In genomic region chr12:122876724-122877123, GRCh38 we compare ENCODE assay signal across 16 cellular contexts. TPM values are rescaled to one million over a fixed set of nuclear protein-coding genes. Genes with fewer than 3 reads are reported as not detected.
DNase-seq lines count a peak whose midpoint lies in the region; ATAC-seq and TF ChIP-seq lines count a peak whose summit lies in the region.
"Had no signal": no experiment of that assay in that cellular context is flagged by ENCODE, and none has a peak within 500 bp of the region (broad histone marks: within the 10 kb centered on the region; RNA-seq: fewer than 3 reads in every experiment).

No MANE protein-coding gene starts in this region.

- H3K36me3 Mint-ChIP-seq in CD8-positive, alpha-beta memory T cell, result peaks cover 0 to 36% (median 5%) of the 10 kb centered on the region in 3 donors
- no peaks in the 10 kb centered on the region for H3K36me3 Mint-ChIP-seq in natural killer cell

- DNase-seq in CD8-positive, alpha-beta memory T cell, result no peak
- peak; percentile 30 for DNase-seq in NCI-H146 (lab: John Stamatoyannopoulos, UW)
- peak; percentile 72 for DNase-seq in choroid plexus epithelial cell (ENCODE audit: low read depth)
- DNase-seq in natural killer cell, result no peak
- no peak for DNase-seq in Peyer's patch
- DNase-seq: activated CD4-positive, alpha-beta T cell treated with anti-CD3 and anti-CD28 coated beads, Interleukin-2, amount 50 U/mL, for 48 hours; aorta; DMS53; Karpas-422; left lung; NCI-H1436 treated with DMSO at 0.1 percent for 48 hours; SK-N-SH had no signal

- H3K27me3 ChIP-seq in CD8-positive, alpha-beta memory T cell (ENCODE audit: insufficient read depth, low read length, poor library complexity, severe bottlenecking), result no peaks in the 10 kb centered on the region
- no peaks in the 10 kb centered on the region for H3K27me3 ChIP-seq in Peyer's patch
- H3K27me3 ChIP-seq: hepatocyte, left lung, suprapubic skin had no signal

- H3K27ac Mint-ChIP-seq in CD8-positive, alpha-beta memory T cell, result peak overlapping the region in 6 of 8 donors; percentile 2 to 95 (median 70)
- peak overlapping the region; percentile 81 to 88 for H3K27ac Mint-ChIP-seq in natural killer cell

- no peaks in the 10 kb centered on the region for H3K9me3 ChIP-seq in CD8-positive, alpha-beta memory T cell (ENCODE audit: low read length)
- H3K9me3 ChIP-seq in Peyer's patch, result no peaks in the 10 kb centered on the region
- H3K9me3 ChIP-seq: left lung, SK-N-SH, suprapubic skin had no signal

- peaks cover 91 to 97% (median 96%) of the 10 kb centered on the region in 3 donors for H3K4me1 Mint-ChIP-seq in CD8-positive, alpha-beta memory T cell
- H3K4me1 Mint-ChIP-seq in natural killer cell, result peaks cover 95% of the 10 kb centered on the region in 2 donors

- TF ChIP-seq POLR2A in Peyer's patch (IDR thresholded peaks at IDR 0.05), result no peak
- no peak for TF ChIP-seq POLR2A in GM18505 (IDR thresholded peaks at IDR 0.05; ENCODE audit: borderline replicate concordance, extremely low read depth, insufficient read depth, insufficient read length)

- H3K9me3 Mint-ChIP-seq in CD8-positive, alpha-beta memory T cell, result no peaks in the 10 kb centered on the region
- H3K9me3 Mint-ChIP-seq in natural killer cell, result no peaks in the 10 kb centered on the region

- TF ChIP-seq CTCF in choroid plexus epithelial cell (conservative IDR thresholded peaks at IDR 0.05; ENCODE audit: low read depth, low read length), result no peak
- TF ChIP-seq CTCF in natural killer cell (IDR thresholded peaks at IDR 0.05), result no peak
- no peak for TF ChIP-seq CTCF in Peyer's patch (IDR thresholded peaks at IDR 0.05)

- ATAC-seq in natural killer cell (no peak), GM19324 (IDR thresholded peaks at IDR 0.05; ENCODE audit: low FRiP score, unreplicated experiment) (no peak), GM18505 (IDR thresholded peaks at IDR 0.05; ENCODE audit: unreplicated experiment) (no peak)
- ATAC-seq: left lung had no signal

- POLR2A ChIA-PET in CD8-positive, alpha-beta memory T cell (lab: Charles Lee), result interaction anchor here (2.8 kb wide), 1 partner anchor 22 kb away, joined by 11 read pairs; no protein-coding TSS in a partner anchor

- intact Hi-C loops in natural killer cell (cut with micrococcal nuclease), result no loop called here

- H3K4me1 ChIP-seq in CD8-positive, alpha-beta memory T cell (ENCODE audit: insufficient read depth, low read length), result peaks cover 78% of the 10 kb centered on the region
- peaks cover 0 to 59% (median 9%) of the 10 kb centered on the region in 4 donors for H3K4me1 ChIP-seq in Peyer's patch

- no peak overlapping the region for H3K4me3 ChIP-seq in CD8-positive, alpha-beta memory T cell (ENCODE audit: low read length)
- H3K4me3 ChIP-seq in choroid plexus epithelial cell (ENCODE audit: low read depth, low read length) (no peak overlapping the region), Peyer's patch (no peak overlapping the region)
- H3K4me3 ChIP-seq: hepatocyte, left lung, suprapubic skin had no signal

- no peaks in the 10 kb centered on the region for H3K36me3 ChIP-seq in CD8-positive, alpha-beta memory T cell (ENCODE audit: insufficient read depth, low read length)
- H3K36me3 ChIP-seq in Peyer's patch, result no peaks in the 10 kb centered on the region
- H3K36me3 ChIP-seq: left lung, suprapubic skin had no signal

- no peaks in the 10 kb centered on the region for H3K27me3 Mint-ChIP-seq in CD8-positive, alpha-beta memory T cell
- H3K27me3 Mint-ChIP-seq in natural killer cell (ENCODE audit: low read depth in 2 of 2), result no peaks in the 10 kb centered on the region

- CTCF ChIA-PET in CD8-positive, alpha-beta memory T cell (lab: Charles Lee), result interaction anchor here (7.4 kb wide), 1 partner anchor 19 kb away, joined by 43 read pairs; the partner anchor contains the start of gene VPS37B

- peak overlapping the region in 1 of 7 donors; percentile 44 for H3K4me3 Mint-ChIP-seq in CD8-positive, alpha-beta memory T cell
- peak overlapping the region; percentile 43 for H3K4me3 Mint-ChIP-seq in natural killer cell

- H3K27ac ChIP-seq in CD8-positive, alpha-beta memory T cell (ENCODE audit: low read depth, low read length), result no peak overlapping the region
- H3K27ac ChIP-seq in Peyer's patch, result peak overlapping the region in 1 of 4 donors; percentile 27
- H3K27ac ChIP-seq: hepatocyte, suprapubic skin had no signal

RNA-seq across cellular contexts. Expression of gene VPS37B, which starts 19.2 kb away (rescaled TPM):
- total RNA-seq in CD8-positive, alpha-beta memory T cell, result 10 to 100 TPM; 19.3 to 19.9 TPM
- 30.6 TPM for polyA plus RNA-seq in CD8-positive, alpha-beta memory T cell
- total RNA-seq in natural killer cell, result 100 to 1,000 TPM; 142 to 167 (median 165) TPM
- 10 to 100 TPM; 49.5 to 92.8 (median 58.4) TPM for total RNA-seq in Peyer's patch

RNA-seq across cellular contexts. Expression of gene HIP1R, which starts 41.5 kb away (rescaled TPM):
- total RNA-seq in CD8-positive, alpha-beta memory T cell, result 10 to 100 TPM; 23.8 to 27.2 TPM
- 12.5 TPM for polyA plus RNA-seq in CD8-positive, alpha-beta memory T cell
- total RNA-seq in natural killer cell (10 to 100 TPM; 78.6 to 93.1 (median 85.5) TPM), Peyer's patch (100 to 1,000 TPM; 208 to 265 (median 238) TPM)

Comparison
In these comparisons a context has a peak if more than half of its experiments do, and no peak if none do; other contexts are left out.
1. DNase-seq: peak in NCI-H146 (single experiment) and choroid plexus epithelial cell (single experiment); none in CD8-positive, alpha-beta memory T cell (0 of 5), natural killer cell (single experiment) and Peyer's patch (0 of 3).